ENCODE assay signal across 8 cellular contexts in genomic region chr2:144357623-144358400, GRCh38.
DNase-seq lines count a peak whose midpoint lies in the region; ATAC-seq and TF ChIP-seq lines count a peak whose summit lies in the region.

No MANE protein-coding gene starts in this region.

- TF ChIP-seq CTCF in GM10266 (IDR thresholded peaks at IDR 0.05; ENCODE audit: control insufficient read depth, insufficient read depth, low read depth, missing control alignments): no peak
- no peak for TF ChIP-seq CTCF in brain microvascular endothelial cell (IDR thresholded peaks at IDR 0.05; ENCODE audit: low read depth, low read length, missing control alignments)
- no peak for TF ChIP-seq CTCF in parathyroid adenoma (IDR thresholded peaks at IDR 0.05)

- no peaks in the 10 kb centered on the region for H3K36me3 ChIP-seq in brain microvascular endothelial cell (replicated peaks)
- no peaks in the 10 kb centered on the region for H3K36me3 ChIP-seq in parathyroid adenoma (ENCODE audit: control insufficient read depth, insufficient read depth, low read length)

- H3K4me2 ChIP-seq in parathyroid adenoma (ENCODE audit: low read length): peak overlapping the region; percentile 11

- in situ Hi-C loops in brain microvascular endothelial cell (cut with HindIII; ENCODE audit: low pct_ligation_motif_present, low sequenced_read_pairs): no loop called here

- H3K9ac ChIP-seq in parathyroid adenoma: no peak overlapping the region

- H3K27me3 ChIP-seq in brain microvascular endothelial cell (replicated peaks): no peaks in the 10 kb centered on the region
- no peaks in the 10 kb centered on the region for H3K27me3 ChIP-seq in parathyroid adenoma (ENCODE audit: control insufficient read depth, insufficient read depth, low read length)

- peak overlapping the region; percentile 25 for H2AFZ ChIP-seq in parathyroid adenoma

- no peaks in the 10 kb centered on the region for H3K79me2 ChIP-seq in parathyroid adenoma

- H3K4me1 ChIP-seq in parathyroid adenoma: peaks cover 3% of the 10 kb centered on the region

- no peaks in the 10 kb centered on the region for H3K9me3 ChIP-seq in parathyroid adenoma (ENCODE audit: control insufficient read depth, low read length)

- peak; percentile 68 for ATAC-seq in GM21526 (IDR thresholded peaks at IDR 0.05; ENCODE audit: low FRiP score, unreplicated experiment)

- DNase-seq in GM10266 (ENCODE audit: extremely low spot score): peak; percentile 47
- DNase-seq in HS-27A (ENCODE audit: low read depth): peak; percentile 88
- DNase-seq in brain microvascular endothelial cell: peak; percentile 97
- no peak for DNase-seq in ecto neural progenitor cell (ENCODE audit: low spot score)
- DNase-seq in stimulated activated CD8-positive, alpha-beta memory T cell treated with anti-CD3 and anti-CD28 coated beads, Interleukin-4, amount 100 ng/mL, for 48 hours: no peak
- DNase-seq in iPS-NIHi11 (ENCODE audit: low spot score): no peak

- no peak overlapping the region for H3K4me3 ChIP-seq in brain microvascular endothelial cell (ENCODE audit: low read depth, low read length)
- no peak overlapping the region for H3K4me3 ChIP-seq in parathyroid adenoma (ENCODE audit: low read depth, low read length)

- H3K27ac ChIP-seq in brain microvascular endothelial cell (peak overlapping the region; percentile 92), parathyroid adenoma (peak overlapping the region; percentile 16)

Comparison
In these comparisons a context has a peak if more than half of its experiments do, and no peak if none do; other contexts are left out.
1. DNase-seq: peak in GM10266 (single experiment), HS-27A (single experiment) and brain microvascular endothelial cell (single experiment); none in ecto neural progenitor cell (single experiment), stimulated activated CD8-positive, alpha-beta memory T cell treated with anti-CD3 and anti-CD28 coated beads, Interleukin-4, amount 100 ng/mL, for 48 hours (single experiment) and iPS-NIHi11 (single experiment).